Comparison of ENCODE assay signal across 18 cellular contexts in the genomic region with DNA sequence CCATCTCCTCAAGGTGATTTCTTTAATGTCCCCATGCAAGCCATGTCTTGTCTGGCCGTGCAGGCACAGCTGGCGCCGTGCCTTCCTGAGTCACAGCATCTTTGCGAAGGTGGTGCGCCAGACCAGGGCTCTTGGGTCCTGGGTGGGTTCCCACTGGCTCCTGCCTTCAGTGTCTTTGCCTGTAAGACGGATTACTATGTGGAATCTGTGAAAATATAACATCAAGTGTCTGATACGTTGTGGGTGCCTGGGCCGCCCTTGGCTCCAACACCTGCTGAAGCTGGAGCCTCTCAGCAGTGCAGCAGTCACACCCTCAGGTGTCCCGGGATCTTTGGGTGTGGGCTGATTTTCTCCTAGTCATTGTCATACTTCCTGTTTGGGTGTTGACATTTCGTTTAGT. TPM values are rescaled to one million over a fixed set of nuclear protein-coding genes. Genes with fewer than 3 reads are reported as not detected.
DNase-seq lines count a peak whose midpoint lies in the region; ATAC-seq and TF ChIP-seq lines count a peak whose summit lies in the region.
"Had no signal": no experiment of that assay in that cellular context is flagged by ENCODE, and none has a peak within 500 bp of the region (broad histone marks: within the 10 kb centered on the region; RNA-seq: fewer than 3 reads in every experiment).

No MANE protein-coding gene starts in this region.

- peaks cover 16% of the 10 kb centered on the region for H3K4me1 Mint-ChIP-seq in activated T-helper 1 cell treated with anti-CD3 and anti-CD28 coated beads, Interleukin-12 subunit alpha, Interleukin-12 subunit beta, Interleukin-2, Interleukin-4 antibody, amounts not matched to agents 30 ng/mL and 10 ng/mL and 1 ng/mL, durations not matched to agents 14 hours and 24 hours and 36 hours (ENCODE audit: low read depth)
- peaks cover 15% of the 10 kb centered on the region for H3K4me1 Mint-ChIP-seq in memory B cell
- H3K4me1 Mint-ChIP-seq in type B pancreatic cell (ENCODE audit: unreplicated experiment) = peaks cover 18% of the 10 kb centered on the region

- no peaks in the 10 kb centered on the region for H3K27me3 ChIP-seq in heart right ventricle
- H3K27me3 ChIP-seq in adrenal gland = no peaks in the 10 kb centered on the region
- H3K27me3 ChIP-seq: cardiac muscle cell had no signal

- ATAC-seq in heart right ventricle = no peak
- no peak for ATAC-seq in memory B cell (ENCODE audit: low read depth)
- ATAC-seq: stimulated activated naive CD8-positive, alpha-beta T cell treated with anti-CD3 and anti-CD28 coated beads, Interleukin-15, Interleukin-2, amounts not matched to agents 100 U/mL and 50 U/mL, for 24 hours had no signal

- H3K9me3 Mint-ChIP-seq in activated T-helper 1 cell treated with anti-CD3 and anti-CD28 coated beads, Interleukin-12 subunit alpha, Interleukin-12 subunit beta, Interleukin-2, Interleukin-4 antibody, amounts not matched to agents 30 ng/mL and 10 ng/mL and 1 ng/mL, durations not matched to agents 14 hours and 24 hours and 36 hours = no peaks in the 10 kb centered on the region
- no peaks in the 10 kb centered on the region for H3K9me3 Mint-ChIP-seq in memory B cell
- H3K9me3 Mint-ChIP-seq in type B pancreatic cell = no peaks in the 10 kb centered on the region

- H3K27me3 Mint-ChIP-seq in activated T-helper 1 cell treated with anti-CD3 and anti-CD28 coated beads, Interleukin-12 subunit alpha, Interleukin-12 subunit beta, Interleukin-2, Interleukin-4 antibody, amounts not matched to agents 30 ng/mL and 10 ng/mL and 1 ng/mL, durations not matched to agents 14 hours and 24 hours and 36 hours (ENCODE audit: insufficient read depth) = no peaks in the 10 kb centered on the region
- no peaks in the 10 kb centered on the region for H3K27me3 Mint-ChIP-seq in memory B cell
- no peaks in the 10 kb centered on the region for H3K27me3 Mint-ChIP-seq in type B pancreatic cell

- peak overlapping the region; percentile 23 for H3K27ac Mint-ChIP-seq in activated T-helper 1 cell treated with anti-CD3 and anti-CD28 coated beads, Interleukin-12 subunit alpha, Interleukin-12 subunit beta, Interleukin-2, Interleukin-4 antibody, amounts not matched to agents 30 ng/mL and 10 ng/mL and 1 ng/mL, durations not matched to agents 14 hours and 24 hours and 36 hours
- H3K27ac Mint-ChIP-seq in memory B cell (peak overlapping the region; percentile 41), type B pancreatic cell (peak overlapping the region; percentile 89)

- peak overlapping the region in 8 of 10 donors; percentile 34 to 94 (median 68) for H3K27ac ChIP-seq in heart right ventricle
- no peak overlapping the region for H3K27ac ChIP-seq in adrenal gland
- H3K27ac ChIP-seq: cardiac muscle cell, KMS-11 had no signal

- peak in 1 of 2 donors; percentile 16 for DNase-seq in heart right ventricle
- no peak for DNase-seq in cardiac septum (ENCODE audit: low spot score)
- no peak for DNase-seq in activated T-helper 1 cell treated with anti-CD3 and anti-CD28 coated beads, Interleukin-12 subunit alpha, Interleukin-12 subunit beta, Interleukin-2, Interleukin-4 antibody, amounts not matched to agents 30 ng/mL and 10 ng/mL and 1 ng/mL, durations not matched to agents 14 hours and 24 hours and 36 hours (ENCODE audit: low spot score)
- no peak for DNase-seq in memory B cell (ENCODE audit: low spot score in 2 of 2)
- no peak for DNase-seq in type B pancreatic cell (ENCODE audit: extremely low spot score, unreplicated experiment)
- DNase-seq in GDM1 (lab: John Stamatoyannopoulos, UW) = no peak
- DNase-seq in adrenal gland = no peak
- no peak for DNase-seq in NCI-H2081 treated with DMSO at 0.1 percent for 48 hours (lab: John Stamatoyannopoulos, UW)
- DNase-seq: activated CD4-positive, alpha-beta T cell treated with anti-CD3 and anti-CD28 coated beads, Interleukin-2, amount 50 U/mL, for 4 hours; activated naive CD4-positive, alpha-beta T cell treated with Interleukin-2 at 50 U/mL for 16 hours; NCI-H187; NCI-H748 treated with DMSO at 0.1 percent for 48 hours; retina; stimulated activated naive CD8-positive, alpha-beta T cell treated with anti-CD3 and anti-CD28 coated beads, Interleukin-15, Interleukin-2, amounts not matched to agents 100 U/mL and 50 U/mL, for 24 hours had no signal

- 65 to 70% methylated on average over 10 of the region's 10 CpGs for WGBS in heart right ventricle, 2 donors
- WGBS in adrenal gland, 4 donors = 78 to 83% (median 80%) methylated on average over 10 of the region's 10 CpGs

- no peak for TF ChIP-seq CTCF in heart right ventricle (IDR thresholded peaks at IDR 0.05)
- no peak for TF ChIP-seq CTCF in type B pancreatic cell (conservative IDR thresholded peaks at IDR 0.05)
- no peak for TF ChIP-seq CTCF in adrenal gland (IDR thresholded peaks at IDR 0.05)

- intact Hi-C loops in heart right ventricle (cut with DNase I) = loop anchor here in 1 of 10 donors (5.0 kb wide), 1 partner anchor 59 kb away; a partner anchor contains a TSS
- intact Hi-C loops in cardiac septum (cut with DNase I) = no loop called here
- intact Hi-C loops in activated T-helper 1 cell treated with anti-CD3 and anti-CD28 coated beads, Interleukin-12 subunit alpha, Interleukin-12 subunit beta, Interleukin-2, Interleukin-4 antibody, amounts not matched to agents 30 ng/mL and 10 ng/mL and 1 ng/mL, durations not matched to agents 14 hours and 24 hours and 36 hours (cut with micrococcal nuclease) = no loop called here
- intact Hi-C loops in adrenal gland (cut with DNase I) = no loop called here

- H3K4me1 ChIP-seq in heart right ventricle = peaks cover 18 to 91% (median 75%) of the 10 kb centered on the region in 9 donors
- peaks cover 9 to 37% of the 10 kb centered on the region in 2 donors for H3K4me1 ChIP-seq in adrenal gland (replicated peaks in 1 of 2)

- TF ChIP-seq POLR2A in adrenal gland (IDR thresholded peaks at IDR 0.05) = no peak

- H3K36me3 Mint-ChIP-seq in activated T-helper 1 cell treated with anti-CD3 and anti-CD28 coated beads, Interleukin-12 subunit alpha, Interleukin-12 subunit beta, Interleukin-2, Interleukin-4 antibody, amounts not matched to agents 30 ng/mL and 10 ng/mL and 1 ng/mL, durations not matched to agents 14 hours and 24 hours and 36 hours (ENCODE audit: low read depth) = peaks cover 6% of the 10 kb centered on the region
- H3K36me3 Mint-ChIP-seq in memory B cell = no peaks in the 10 kb centered on the region
- H3K36me3 Mint-ChIP-seq in type B pancreatic cell = no peaks in the 10 kb centered on the region

- no peak overlapping the region for H3K4me3 Mint-ChIP-seq in activated T-helper 1 cell treated with anti-CD3 and anti-CD28 coated beads, Interleukin-12 subunit alpha, Interleukin-12 subunit beta, Interleukin-2, Interleukin-4 antibody, amounts not matched to agents 30 ng/mL and 10 ng/mL and 1 ng/mL, durations not matched to agents 14 hours and 24 hours and 36 hours
- H3K4me3 Mint-ChIP-seq in memory B cell = no peak overlapping the region
- peak overlapping the region; percentile 90 for H3K4me3 Mint-ChIP-seq in type B pancreatic cell

- no peak overlapping the region for H3K4me3 ChIP-seq in heart right ventricle
- H3K4me3 ChIP-seq in adrenal gland = no peak overlapping the region
- H3K4me3 ChIP-seq: cardiac muscle cell had no signal

- H3K36me3 ChIP-seq in heart right ventricle = peaks cover 0 to 29% (median 0%) of the 10 kb centered on the region in 9 donors
- peaks cover 0 to 3% of the 10 kb centered on the region in 2 donors for H3K36me3 ChIP-seq in adrenal gland (replicated peaks in 1 of 2)
- H3K36me3 ChIP-seq: cardiac muscle cell had no signal

- H3K9me3 ChIP-seq in heart right ventricle = no peaks in the 10 kb centered on the region
- no peaks in the 10 kb centered on the region for H3K9me3 ChIP-seq in adrenal gland (replicated peaks in 1 of 3)

RNA-seq across cellular contexts. Expression of a gene that starts 3.2 kb away (rescaled TPM):
- total RNA-seq in heart right ventricle (10 to 100 TPM; 35.4 to 55.7 (median 41.7) TPM), cardiac septum (55.1 TPM), type B pancreatic cell (ENCODE audit: low replicate concordance) (43.7 and 60.5 TPM in 2 replicates), adrenal gland (10 to 100 TPM; 27.8 to 96.7 (median 37.9) TPM)
- polyA plus RNA-seq in heart right ventricle (10 to 100 TPM; 12.6 to 30.3 TPM), adrenal gland (10 to 100 TPM; 13.8 to 38.3 (median 18.8) TPM)
- 27.0 and 31.6 TPM in 2 replicates for total RNA-seq in activated T-helper 1 cell treated with anti-CD3 and anti-CD28 coated beads, Interleukin-12 subunit alpha, Interleukin-12 subunit beta, Interleukin-2, Interleukin-4 antibody, amounts not matched to agents 30 ng/mL and 10 ng/mL and 1 ng/mL, durations not matched to agents 14 hours and 24 hours and 36 hours

RNA-seq across cellular contexts. Expression of a gene that starts 21.4 kb away (rescaled TPM):
- total RNA-seq in heart right ventricle = not detected
- polyA plus RNA-seq in heart right ventricle = not detected
- total RNA-seq in cardiac septum = not detected
- not detected in 2 replicates for total RNA-seq in activated T-helper 1 cell treated with anti-CD3 and anti-CD28 coated beads, Interleukin-12 subunit alpha, Interleukin-12 subunit beta, Interleukin-2, Interleukin-4 antibody, amounts not matched to agents 30 ng/mL and 10 ng/mL and 1 ng/mL, durations not matched to agents 14 hours and 24 hours and 36 hours
- 0.24 and 0.53 TPM in 2 replicates for total RNA-seq in type B pancreatic cell (ENCODE audit: low replicate concordance)
- total RNA-seq in adrenal gland = under 1 TPM in 1 of 8 donors, not detected in 7; 0.08 TPM
- polyA plus RNA-seq in adrenal gland = under 1 TPM in 2 of 3 donors, not detected in 1; 0.13 to 0.80 TPM
- total RNA-seq: cardiac muscle cell, RPMI7951 had no signal
- polyA plus RNA-seq: AG04450, cardiac muscle cell had no signal

RNA-seq across cellular contexts. Expression of a gene that starts 58.7 kb away (rescaled TPM):
- total RNA-seq in heart right ventricle (10 to 100 TPM; 21.5 to 30.4 (median 28.2) TPM), cardiac septum (26.6 TPM), type B pancreatic cell (ENCODE audit: low replicate concordance) (35.6 and 37.4 TPM in 2 replicates), adrenal gland (10 to 100 TPM; 11.5 to 60.1 (median 41.6) TPM)
- polyA plus RNA-seq in heart right ventricle (10 to 100 TPM; 25.4 to 55.5 TPM), adrenal gland (10 to 100 TPM; 30.2 to 90.4 (median 84.3) TPM)
- 45.4 and 46.3 TPM in 2 replicates for total RNA-seq in activated T-helper 1 cell treated with anti-CD3 and anti-CD28 coated beads, Interleukin-12 subunit alpha, Interleukin-12 subunit beta, Interleukin-2, Interleukin-4 antibody, amounts not matched to agents 30 ng/mL and 10 ng/mL and 1 ng/mL, durations not matched to agents 14 hours and 24 hours and 36 hours

Comparison
In these comparisons a context has a peak if more than half of its experiments do, and no peak if none do; other contexts are left out.
1. H3K27ac ChIP-seq: peak in heart right ventricle (8 of 10); none in adrenal gland (0 of 5).
2. H3K27ac Mint-ChIP-seq: peak in every context shown above with its lines; median percentile 89 in type B pancreatic cell; 41 in memory B cell; 23 in activated T-helper 1 cell treated with anti-CD3 and anti-CD28 coated beads, Interleukin-12 subunit alpha, Interleukin-12 subunit beta, Interleukin-2, Interleukin-4 antibody, amounts not matched to agents 30 ng/mL and 10 ng/mL and 1 ng/mL, durations not matched to agents 14 hours and 24 hours and 36 hours.